ENCODE assay signal across 28 cellular contexts in the genomic region with DNA sequence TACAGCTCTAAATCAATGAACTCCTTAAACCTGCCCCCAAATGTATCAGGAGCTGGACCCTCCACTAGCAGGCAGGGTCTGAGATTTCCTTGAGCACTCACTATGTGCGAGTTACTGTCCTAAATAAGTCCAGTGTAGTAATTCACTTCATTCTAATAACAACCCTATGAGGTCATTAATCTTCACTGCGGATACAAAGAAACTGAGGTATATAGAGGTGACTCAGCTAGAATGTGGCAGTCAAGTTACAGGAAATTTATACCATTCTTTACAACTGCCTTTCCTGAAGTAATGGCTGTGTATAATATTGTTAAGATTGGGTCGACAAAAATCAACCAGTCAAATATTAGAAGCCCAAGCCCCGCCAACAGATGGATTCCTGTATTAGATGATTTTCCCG.
DNase-seq lines count a peak whose midpoint lies in the region; ATAC-seq and TF ChIP-seq lines count a peak whose summit lies in the region.
"Had no signal": no experiment of that assay in that cellular context is flagged by ENCODE, and none has a peak within 500 bp of the region (broad histone marks: within the 10 kb centered on the region; RNA-seq: fewer than 3 reads in every experiment).

No MANE protein-coding gene starts in this region.

- DNase-seq in GM03348 (ENCODE audit: low spot score) (peak; percentile 3), gastrocnemius medialis (no peak), dedifferentiated amniotic fluid mesenchymal stem cell (ENCODE audit: extremely low spot score) (no peak), NCI-H2171 treated with DMSO at 0.1 percent for 48 hours (lab: John Stamatoyannopoulos, UW) (no peak), NCI-H2196 treated with DMSO at 0.1 percent for 48 hours (lab: John Stamatoyannopoulos, UW; ENCODE audit: unreplicated experiment) (no peak)
- DNase-seq: activated CD4-positive, alpha-beta memory T cell treated with anti-CD3 and anti-CD28 coated beads, Interleukin-2, amount 10 ng/mL, durations not matched to agents 7 days and 5 days; activated CD4-positive, CD25-positive, alpha-beta regulatory T cell treated with anti-CD3 and anti-CD28 coated beads, Interleukin-2, amount 50 U/mL, for 72 hours; activated T-cell treated with anti-CD3 and anti-CD28 coated beads for 4 hours; cerebellar nuclear complex; DMS79 treated with DMSO at 0.1 percent for 48 hours; heart right ventricle; NCI-H2029; NCI-H345; NCI-H748 treated with DMSO at 0.1 percent for 48 hours; right cardiac atrium; stimulated activated CD4-positive, alpha-beta T cell treated with anti-CD3 and anti-CD28 coated beads, Interleukin-12 subunit alpha, Interleukin-12 subunit beta, amount 100 ng/mL, for 4 hours; stimulated activated CD4-positive, alpha-beta T cell treated with anti-CD3 and anti-CD28 coated beads, Interleukin-4, amount 100 ng/mL, for 1 hour; substantia nigra; upper lobe of left lung had no signal

- H3K36me3 ChIP-seq in gastrocnemius medialis = no peaks in the 10 kb centered on the region
- H3K36me3 ChIP-seq: BLaER1 treated with 17β-estradiol and CSF1 and Interleukin-3, amounts not matched to agents 10 nM and 100 nM; heart right ventricle; MG63; upper lobe of left lung had no signal

- in situ Hi-C loops in gastrocnemius medialis (cut with MboI; ENCODE audit: low sequenced_read_pairs in 4 of 4) = no loop called here

- ATAC-seq in SK-N-SH treated with all-trans-retinoic acid at 6 μM for 48 hours (peak; percentile 59), esophagus mucosa (peak; percentile 32), gastrocnemius medialis (no peak), HG03139 (IDR thresholded peaks at IDR 0.05; ENCODE audit: unreplicated experiment) (no peak)
- ATAC-seq: activated naive CD4-positive, alpha-beta T cell treated with anti-CD3 and anti-CD28 coated beads, Interleukin-2, amount 50 U/mL, for 72 hours; GM12878; K562; stimulated activated effector memory CD8-positive, alpha-beta T cell treated with anti-CD3 and anti-CD28 coated beads, Interleukin-12 subunit alpha, Interleukin-12 subunit beta, amount 100 ng/mL, for 72 hours had no signal

- peak overlapping the region; percentile 31 to 50 (median 44) for H3K27ac ChIP-seq in gastrocnemius medialis
- H3K27ac ChIP-seq: heart right ventricle, upper lobe of left lung had no signal

- H3K4me3 ChIP-seq in gastrocnemius medialis = no peak overlapping the region
- H3K4me3 ChIP-seq: BLaER1 treated with 17β-estradiol and CSF1 and Interleukin-3, amounts not matched to agents 10 nM and 100 nM; GM12878; heart right ventricle; K562; MG63; upper lobe of left lung had no signal

- H3K27me3 ChIP-seq in gastrocnemius medialis = no peaks in the 10 kb centered on the region
- H3K27me3 ChIP-seq: heart right ventricle, MG63, upper lobe of left lung had no signal

- intact Hi-C loops in gastrocnemius medialis (cut with DNase I; ENCODE audit: low total_unique reads) = no loop called here

- peaks cover 0 to 8% of the 10 kb centered on the region in 2 donors for H3K4me1 ChIP-seq in gastrocnemius medialis
- H3K4me1 ChIP-seq: heart right ventricle, upper lobe of left lung had no signal

- H3K9me3 ChIP-seq in gastrocnemius medialis = no peaks in the 10 kb centered on the region
- H3K9me3 ChIP-seq: heart right ventricle, MG63, upper lobe of left lung had no signal

- TF ChIP-seq CTCF in gastrocnemius medialis (IDR thresholded peaks at IDR 0.05 in 4 of 5, conservative IDR thresholded peaks at IDR 0.05 in 1 of 5) = no peak

- TF ChIP-seq POLR2A in gastrocnemius medialis (IDR thresholded peaks at IDR 0.05) = no peak

TF ChIP-seq in SK-N-SH treated with all-trans-retinoic acid at 6 μM for 48 hours, 23 proteins besides CTCF, POLR2A, EP300 and RAD21:
- TF ChIP-seq ARNTL (CRISPR knock-in tag; IDR thresholded peaks at IDR 0.05; ENCODE audit: borderline replicate concordance, low read depth) (no peak), ZNF565 (CRISPR knock-in tag; conservative IDR thresholded peaks at IDR 0.05; ENCODE audit: low read depth) (no peak), ISL1 (CRISPR knock-in tag; IDR thresholded peaks at IDR 0.05) (no peak), TOX (CRISPR knock-in tag; IDR thresholded peaks at IDR 0.05; ENCODE audit: borderline replicate concordance) (no peak), ZFP30 (CRISPR knock-in tag; IDR thresholded peaks at IDR 0.05) (no peak), OSR1 (CRISPR knock-in tag; IDR thresholded peaks at IDR 0.05) (no peak), ZNF70 (CRISPR knock-in tag; IDR thresholded peaks at IDR 0.05) (no peak), BACH2 (CRISPR knock-in tag; IDR thresholded peaks at IDR 0.05; ENCODE audit: borderline replicate concordance) (no peak), ZNF8 (CRISPR knock-in tag; IDR thresholded peaks at IDR 0.05) (no peak)
- TF ChIP-seq, protein P1, sequence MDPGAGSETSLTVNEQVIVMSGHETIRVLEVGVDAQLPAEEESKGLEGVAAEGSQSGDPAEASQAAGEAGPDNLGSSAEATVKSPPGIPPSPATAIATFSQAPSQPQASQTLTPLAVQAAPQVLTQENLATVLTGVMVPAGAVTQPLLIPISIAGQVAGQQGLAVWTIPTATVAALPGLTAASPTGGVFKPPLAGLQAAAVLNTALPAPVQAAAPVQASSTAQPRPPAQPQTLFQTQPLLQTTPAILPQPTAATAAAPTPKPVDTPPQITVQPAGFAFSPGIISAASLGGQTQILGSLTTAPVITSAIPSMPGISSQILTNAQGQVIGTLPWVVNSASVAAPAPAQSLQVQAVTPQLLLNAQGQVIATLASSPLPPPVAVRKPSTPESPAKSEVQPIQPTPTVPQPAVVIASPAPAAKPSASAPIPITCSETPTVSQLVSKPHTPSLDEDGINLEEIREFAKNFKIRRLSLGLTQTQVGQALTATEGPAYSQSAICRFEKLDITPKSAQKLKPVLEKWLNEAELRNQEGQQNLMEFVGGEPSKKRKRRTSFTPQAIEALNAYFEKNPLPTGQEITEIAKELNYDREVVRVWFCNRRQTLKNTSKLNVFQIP (CRISPR knock-in tag; IDR thresholded peaks at IDR 0.05; ENCODE audit: borderline replicate concordance, low read depth) = no peak

Comparison
In these comparisons a context has a peak if more than half of its experiments do, and no peak if none do; other contexts are left out.
1. ATAC-seq: peak in SK-N-SH treated with all-trans-retinoic acid at 6 μM for 48 hours (single experiment) and esophagus mucosa (single experiment); none in gastrocnemius medialis (0 of 2) and HG03139 (single experiment).